Comparison of ENCODE assay signal across 15 cellular contexts in genomic region chr9:77424993-77425392, GRCh38.
"Had no signal": no experiment of that assay in that cellular context is flagged by ENCODE, and none has a peak within 500 bp of the region (broad histone marks: within the 10 kb centered on the region; RNA-seq: fewer than 3 reads in every experiment).

No MANE protein-coding gene starts in this region.

- H3K27ac ChIP-seq: cardiac muscle cell, hepatocyte, sigmoid colon, testis, upper lobe of right lung had no signal

- H3K9me3 Mint-ChIP-seq: activated B cell treated with CpG ODN at 0.5 μM for 24 hours; activated naive CD8-positive, alpha-beta T cell treated with anti-CD3 and anti-CD28 coated beads for 36 hours; nephron progenitor cell had no signal

- H3K4me1 Mint-ChIP-seq: activated B cell treated with CpG ODN at 0.5 μM for 24 hours; activated naive CD8-positive, alpha-beta T cell treated with anti-CD3 and anti-CD28 coated beads for 36 hours; stimulated activated naive CD8-positive, alpha-beta T cell treated with anti-CD3 and anti-CD28 coated beads, Interleukin-15, amount 100 ng/mL, for 72 hours; T-helper 17 cell had no signal

- H3K4me3 Mint-ChIP-seq: activated B cell treated with CpG ODN at 0.5 μM for 24 hours; activated naive CD8-positive, alpha-beta T cell treated with anti-CD3 and anti-CD28 coated beads for 36 hours; nephron progenitor cell; stimulated activated naive CD8-positive, alpha-beta T cell treated with anti-CD3 and anti-CD28 coated beads, Interleukin-15, amount 100 ng/mL, for 72 hours; T-helper 17 cell had no signal

- H3K27me3 Mint-ChIP-seq: activated B cell treated with CpG ODN at 0.5 μM for 24 hours; activated naive CD8-positive, alpha-beta T cell treated with anti-CD3 and anti-CD28 coated beads for 36 hours; stimulated activated naive CD8-positive, alpha-beta T cell treated with anti-CD3 and anti-CD28 coated beads, Interleukin-15, amount 100 ng/mL, for 72 hours; T-helper 17 cell had no signal

- H3K9me3 ChIP-seq: sigmoid colon, testis, upper lobe of right lung had no signal

- H3K36me3 ChIP-seq: cardiac muscle cell, upper lobe of right lung had no signal

- H3K27me3 ChIP-seq: cardiac muscle cell, hepatocyte, sigmoid colon, testis, upper lobe of right lung had no signal

- H3K4me3 ChIP-seq: cardiac muscle cell, hepatocyte, sigmoid colon, testis, upper lobe of right lung had no signal

- FAIRE-seq: colon had no signal

- ATAC-seq: stimulated activated naive CD8-positive, alpha-beta T cell treated with anti-CD3 and anti-CD28 coated beads, Interleukin-15, amount 100 ng/mL, for 72 hours; T-helper 17 cell had no signal

- DNase-seq: activated B cell treated with CpG ODN at 0.5 μM for 24 hours; activated effector memory CD4-positive, alpha-beta T cell treated with Interleukin-2 at 50 U/mL for 16 hours; activated naive CD8-positive, alpha-beta T cell treated with anti-CD3 and anti-CD28 coated beads for 36 hours; activated T-cell treated with anti-CD3 and anti-CD28 coated beads, Interleukin-2, amount 50 U/mL, for 1 hour; anterior cingulate cortex; nephron progenitor cell; sigmoid colon; stimulated activated CD4-positive, alpha-beta T cell treated with anti-CD3 and anti-CD28 coated beads, Interleukin-12 subunit alpha, Interleukin-12 subunit beta, amount 100 ng/mL, for 4 hours; stimulated activated naive CD8-positive, alpha-beta T cell treated with anti-CD3 and anti-CD28 coated beads, Interleukin-15, amount 100 ng/mL, for 72 hours; T-helper 17 cell; testis; upper lobe of right lung had no signal

- H3K4me1 ChIP-seq: sigmoid colon, testis had no signal

- H3K27ac Mint-ChIP-seq: activated B cell treated with CpG ODN at 0.5 μM for 24 hours; activated naive CD8-positive, alpha-beta T cell treated with anti-CD3 and anti-CD28 coated beads for 36 hours; nephron progenitor cell; T-helper 17 cell had no signal
